Comparison of ENCODE assay signal across 1 cellular context in the genomic region with DNA sequence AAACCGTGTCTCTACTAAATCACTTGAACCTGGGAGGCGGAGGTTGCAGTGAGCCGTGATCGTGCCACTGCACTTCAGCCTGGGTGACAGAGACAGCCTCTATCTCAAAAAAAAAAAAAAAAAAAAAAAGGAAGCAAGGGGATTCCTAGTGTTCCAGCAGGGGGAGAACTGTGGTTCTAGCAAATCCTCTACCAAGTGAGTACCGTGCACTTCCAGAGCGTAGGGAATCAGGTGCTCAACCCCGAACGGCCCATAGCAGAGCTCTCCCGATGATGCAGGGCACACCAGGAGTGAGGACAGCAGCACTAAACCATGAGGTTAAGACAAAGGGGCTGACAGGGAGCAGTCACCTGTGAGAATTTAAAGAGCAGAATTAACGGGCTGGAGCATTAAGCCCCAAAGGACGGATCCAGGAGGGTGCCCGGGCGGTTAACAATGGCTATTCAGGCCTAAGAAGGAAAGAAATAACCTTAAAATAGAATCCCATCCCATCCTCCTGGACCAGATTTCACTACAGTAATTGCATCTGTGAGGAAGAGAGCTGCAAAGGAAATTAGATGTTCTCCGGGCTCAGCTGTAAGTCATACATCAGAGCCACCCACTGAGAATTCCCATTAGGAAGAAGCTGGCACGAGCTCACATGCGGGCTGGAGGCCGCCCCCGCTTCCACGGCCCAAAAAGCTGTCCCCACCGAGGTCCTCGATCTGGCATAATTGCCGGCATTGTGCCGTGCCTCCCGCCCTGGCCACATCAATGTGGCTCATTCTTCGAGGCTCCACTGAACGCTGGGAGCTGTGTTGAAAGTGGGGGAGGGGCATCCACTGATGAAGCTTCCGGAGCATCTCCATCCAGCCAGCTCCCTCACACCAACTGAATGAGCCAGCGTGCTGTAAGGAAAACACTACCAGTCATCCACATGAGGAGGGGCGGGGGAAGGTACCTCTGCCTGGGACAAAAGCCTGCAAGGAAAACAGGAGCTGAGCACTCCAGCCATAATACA.
TF ChIP-seq lines count a peak whose summit lies in the region.

No MANE protein-coding gene starts in this region.

TF ChIP-seq in GM23338, 12 proteins besides CTCF, POLR2A, EP300 and RAD21 (continued from another document):
- TF ChIP-seq, protein P1, sequence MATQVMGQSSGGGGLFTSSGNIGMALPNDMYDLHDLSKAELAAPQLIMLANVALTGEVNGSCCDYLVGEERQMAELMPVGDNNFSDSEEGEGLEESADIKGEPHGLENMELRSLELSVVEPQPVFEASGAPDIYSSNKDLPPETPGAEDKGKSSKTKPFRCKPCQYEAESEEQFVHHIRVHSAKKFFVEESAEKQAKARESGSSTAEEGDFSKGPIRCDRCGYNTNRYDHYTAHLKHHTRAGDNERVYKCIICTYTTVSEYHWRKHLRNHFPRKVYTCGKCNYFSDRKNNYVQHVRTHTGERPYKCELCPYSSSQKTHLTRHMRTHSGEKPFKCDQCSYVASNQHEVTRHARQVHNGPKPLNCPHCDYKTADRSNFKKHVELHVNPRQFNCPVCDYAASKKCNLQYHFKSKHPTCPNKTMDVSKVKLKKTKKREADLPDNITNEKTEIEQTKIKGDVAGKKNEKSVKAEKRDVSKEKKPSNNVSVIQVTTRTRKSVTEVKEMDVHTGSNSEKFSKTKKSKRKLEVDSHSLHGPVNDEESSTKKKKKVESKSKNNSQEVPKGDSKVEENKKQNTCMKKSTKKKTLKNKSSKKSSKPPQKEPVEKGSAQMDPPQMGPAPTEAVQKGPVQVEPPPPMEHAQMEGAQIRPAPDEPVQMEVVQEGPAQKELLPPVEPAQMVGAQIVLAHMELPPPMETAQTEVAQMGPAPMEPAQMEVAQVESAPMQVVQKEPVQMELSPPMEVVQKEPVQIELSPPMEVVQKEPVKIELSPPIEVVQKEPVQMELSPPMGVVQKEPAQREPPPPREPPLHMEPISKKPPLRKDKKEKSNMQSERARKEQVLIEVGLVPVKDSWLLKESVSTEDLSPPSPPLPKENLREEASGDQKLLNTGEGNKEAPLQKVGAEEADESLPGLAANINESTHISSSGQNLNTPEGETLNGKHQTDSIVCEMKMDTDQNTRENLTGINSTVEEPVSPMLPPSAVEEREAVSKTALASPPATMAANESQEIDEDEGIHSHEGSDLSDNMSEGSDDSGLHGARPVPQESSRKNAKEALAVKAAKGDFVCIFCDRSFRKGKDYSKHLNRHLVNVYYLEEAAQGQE (IDR thresholded peaks at IDR 0.05; ENCODE audit: unreplicated experiment), result no peak
